In the genomic region with DNA sequence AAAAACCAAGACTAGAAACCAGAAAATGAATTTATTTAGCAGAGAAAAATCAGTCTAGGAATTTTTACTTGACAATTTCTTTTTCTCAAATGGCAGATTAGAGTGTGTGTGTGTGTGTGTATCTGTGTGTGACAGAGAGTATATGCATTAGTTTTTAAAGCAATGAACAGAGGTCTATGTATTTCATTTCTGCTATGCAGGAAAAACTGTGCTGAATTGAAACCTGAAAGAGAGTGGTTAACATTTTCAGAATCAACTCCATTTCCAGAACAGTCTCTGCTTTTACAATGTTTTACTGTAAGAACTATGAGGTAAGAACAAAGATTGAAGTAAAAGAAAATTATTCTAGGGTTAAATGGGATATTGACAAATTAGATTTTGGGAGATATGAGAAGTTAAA, we compare ENCODE assay signal across 23 cellular contexts.
DNase-seq lines count a peak whose midpoint lies in the region; ATAC-seq and TF ChIP-seq lines count a peak whose summit lies in the region.
"Had no signal": no experiment of that assay in that cellular context is flagged by ENCODE, and none has a peak within 500 bp of the region (broad histone marks: within the 10 kb centered on the region; RNA-seq: fewer than 3 reads in every experiment).

No MANE protein-coding gene starts in this region.

- ATAC-seq in GM18511 (IDR thresholded peaks at IDR 0.05; ENCODE audit: unreplicated experiment) (peak; percentile 47), GM21529 (IDR thresholded peaks at IDR 0.05; ENCODE audit: unreplicated experiment) (peak; percentile 44)
- ATAC-seq: GM23338 had no signal

- peak overlapping the region; percentile 40; the same call in 1 of the 2 replicates for H3K27ac ChIP-seq in KMS-11
- H3K27ac ChIP-seq: BLaER1 treated with 17β-estradiol and CSF1 and Interleukin-3, amounts not matched to agents 10 nM and 100 nM; HL-60; PC-9; SJSA1 had no signal

- H3K9ac ChIP-seq in KMS-11: no peak overlapping the region
- H3K9ac ChIP-seq: BLaER1 treated with 17β-estradiol and CSF1 and Interleukin-3, amounts not matched to agents 10 nM and 100 nM had no signal

- H3K79me2 ChIP-seq in KMS-11 (ENCODE audit: insufficient read depth, low read depth): no peaks in the 10 kb centered on the region

- no peak overlapping the region for H3K4me3 ChIP-seq in KMS-11 (IDR thresholded peaks at IDR 0.05; ENCODE audit: insufficient read depth, low read depth, low read length)
- H3K4me3 ChIP-seq: BLaER1 treated with 17β-estradiol and CSF1 and Interleukin-3, amounts not matched to agents 10 nM and 100 nM; GM23338; PC-9; SJSA1 had no signal

- TF ChIP-seq CTCF in KMS-11 (conservative IDR thresholded peaks at IDR 0.05; ENCODE audit: low read depth, low read length): no peak

- H2AFZ ChIP-seq in KMS-11 (ENCODE audit: low read depth): peak overlapping the region; percentile 22; the same call in 1 of the 2 replicates
- H2AFZ ChIP-seq: GM23338, PC-9 had no signal

- no peak for DNase-seq in activated T-cell treated with anti-CD3 and anti-CD28 coated beads, Interleukin-2, amount 50 U/mL, for 1 hour
- no peak for DNase-seq in NCI-H2107 (lab: John Stamatoyannopoulos, UW)
- no peak for DNase-seq in NCI-H2029 (lab: John Stamatoyannopoulos, UW)
- no peak for DNase-seq in effector CD8-positive, alpha-beta T cell (lab: John Stamatoyannopoulos, UW)
- DNase-seq: CD4-positive, alpha-beta T cell; H9; NCI-H1092 treated with DMSO at 0.1 percent for 48 hours; NCI-H1436; NCI-H187; NCI-H446; NCI-H524 treated with DMSO at 0.1 percent for 48 hours; NCI-H774; NK-92 treated with Interleukin-12 subunit alpha and Interleukin-12 subunit beta, amount 100 ng/mL, for 24 hours; PC-9; Right ventricle myocardium superior; T-helper 2 cell had no signal

- H3K4me2 ChIP-seq in KMS-11: peak overlapping the region; percentile 54
- H3K4me2 ChIP-seq: BLaER1 treated with 17β-estradiol and CSF1 and Interleukin-3, amounts not matched to agents 10 nM and 100 nM; GM23338; PC-9 had no signal

- peaks cover 41% of the 10 kb centered on the region for H3K4me1 ChIP-seq in KMS-11 (ENCODE audit: low read depth, poor library complexity, severe bottlenecking)
- H3K4me1 ChIP-seq: BLaER1 treated with 17β-estradiol and CSF1 and Interleukin-3, amounts not matched to agents 10 nM and 100 nM; SJSA1 had no signal

- H3K36me3 ChIP-seq in KMS-11 (ENCODE audit: insufficient read depth): no peaks in the 10 kb centered on the region
- H3K36me3 ChIP-seq: BLaER1 treated with 17β-estradiol and CSF1 and Interleukin-3, amounts not matched to agents 10 nM and 100 nM; SJSA1 had no signal

- H4K20me1 ChIP-seq in KMS-11 (ENCODE audit: insufficient read depth): no peaks in the 10 kb centered on the region
- H4K20me1 ChIP-seq: BLaER1 treated with 17β-estradiol and CSF1 and Interleukin-3, amounts not matched to agents 10 nM and 100 nM had no signal

- H3K27me3 ChIP-seq in KMS-11 (ENCODE audit: insufficient read depth, low read depth): no peaks in the 10 kb centered on the region
- H3K27me3 ChIP-seq: BLaER1 treated with 17β-estradiol and CSF1 and Interleukin-3, amounts not matched to agents 10 nM and 100 nM; SJSA1 had no signal
